ENCODE assay signal across 24 cellular contexts in the genomic region with DNA sequence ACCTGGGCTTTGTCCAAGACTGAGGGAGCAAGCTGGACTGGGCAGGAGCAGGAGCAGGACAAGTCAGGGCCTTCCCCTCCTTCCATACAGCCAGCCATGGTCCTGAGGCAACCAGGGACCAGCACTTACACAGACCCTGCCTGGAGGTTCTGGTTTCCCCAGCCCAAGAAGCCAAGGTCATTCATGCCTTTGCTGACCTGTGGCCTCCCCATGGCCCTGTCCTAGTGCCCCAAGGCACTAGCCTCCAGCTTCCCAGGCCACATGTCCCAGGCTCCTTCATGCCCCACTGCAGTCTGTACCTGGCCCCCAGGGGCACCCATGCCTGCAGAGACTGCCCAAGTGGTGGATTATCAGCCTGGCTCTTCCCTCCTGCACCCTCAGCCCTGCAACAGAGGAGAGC.
"Had no signal": no experiment of that assay in that cellular context is flagged by ENCODE, and none has a peak within 500 bp of the region (broad histone marks: within the 10 kb centered on the region; RNA-seq: fewer than 3 reads in every experiment).

No MANE protein-coding gene starts in this region.

- H3K79me2 ChIP-seq: parathyroid adenoma had no signal

- H3K4me3 Mint-ChIP-seq: activated CD8-positive, alpha-beta memory T cell treated with anti-CD3 and anti-CD28 coated beads, Interleukin-2, amount 10 ng/mL, durations not matched to agents 7 days and 5 days; naive B cell; stimulated activated naive CD8-positive, alpha-beta T cell treated with anti-CD3 and anti-CD28 coated beads, Interleukin-15, amount 100 ng/mL, for 72 hours; T-cell had no signal

- FAIRE-seq: endothelial cell of umbilical vein had no signal

- H3K27me3 Mint-ChIP-seq: naive B cell, T-cell had no signal

- H3K36me3 ChIP-seq: esophagus squamous epithelium, lower lobe of right lung, neutrophil, upper lobe of left lung had no signal

- H3K27ac ChIP-seq: esophagus squamous epithelium, neutrophil, parathyroid adenoma, SK-N-MC, testis had no signal

- H3K27ac Mint-ChIP-seq: activated CD8-positive, alpha-beta memory T cell treated with anti-CD3 and anti-CD28 coated beads, Interleukin-2, amount 10 ng/mL, durations not matched to agents 7 days and 5 days; activated T-helper 2 cell treated with anti-CD3 and anti-CD28 coated beads, Interferon-gamma antibody, Interleukin-2, Interleukin-4, amounts not matched to agents 10 μg/mL and 5 μg/mL and 100 μg/mL, durations not matched to agents 14 hours and 24 hours and 36 hours; stimulated activated naive CD8-positive, alpha-beta T cell treated with anti-CD3 and anti-CD28 coated beads, Interleukin-15, amount 100 ng/mL, for 72 hours; T-cell had no signal

- ATAC-seq: activated CD8-positive, alpha-beta memory T cell treated with anti-CD3 and anti-CD28 coated beads, Interleukin-2, amount 10 ng/mL, durations not matched to agents 7 days and 5 days; stimulated activated naive CD8-positive, alpha-beta T cell treated with anti-CD3 and anti-CD28 coated beads, Interleukin-15, amount 100 ng/mL, for 72 hours had no signal

- H3K4me3 ChIP-seq: coronary artery, esophagus squamous epithelium, lower lobe of right lung, SK-N-MC, skin epidermis, testis, upper lobe of left lung had no signal

- H3K9me3 Mint-ChIP-seq: T-cell had no signal

- H3K9me3 ChIP-seq: esophagus squamous epithelium, lower lobe of right lung, neutrophil, testis, upper lobe of left lung had no signal

- H3K9ac ChIP-seq: parathyroid adenoma had no signal

- H3K36me3 Mint-ChIP-seq: activated CD8-positive, alpha-beta memory T cell treated with anti-CD3 and anti-CD28 coated beads, Interleukin-2, amount 10 ng/mL, durations not matched to agents 7 days and 5 days; naive B cell; T-cell had no signal

- H3K27me3 ChIP-seq: esophagus squamous epithelium, neutrophil, testis, upper lobe of left lung had no signal

- DNase-seq: activated CD4-positive, alpha-beta T cell treated with anti-CD3 and anti-CD28 coated beads, Interleukin-2, amount 50 U/mL, for 48 hours; activated CD8-positive, alpha-beta memory T cell treated with anti-CD3 and anti-CD28 coated beads, Interleukin-2, amount 10 ng/mL, durations not matched to agents 7 days and 5 days; activated naive CD4-positive, alpha-beta T cell treated with anti-CD3 and anti-CD28 coated beads, Interleukin-2, amount 50 U/mL, for 16 hours; activated T-cell treated with anti-CD3 and anti-CD28 coated beads, Interleukin-2, amount 50 U/mL, for 1 hour; central memory CD4-positive, alpha-beta T cell; effector CD4-positive, alpha-beta T cell; esophagus squamous epithelium; kidney glomerular epithelial cell; lower lobe of right lung; naive B cell; stimulated activated CD4-positive, alpha-beta T cell treated with anti-CD3 and anti-CD28 coated beads, Interleukin-4, amount 100 ng/mL, for 4 hours; stimulated activated CD8-positive, alpha-beta memory T cell treated with anti-CD3 and anti-CD28 coated beads, Interleukin-4, amount 100 ng/mL, for 48 hours; stimulated activated naive CD8-positive, alpha-beta T cell treated with anti-CD3 and anti-CD28 coated beads, Interleukin-15, amount 100 ng/mL, for 72 hours; T-cell; T1000; testis; upper lobe of left lung had no signal

- H2AFZ ChIP-seq: parathyroid adenoma had no signal
